In genomic region chr12:57605308-57606015, GRCh38 we compare ENCODE assay signal across 8 cellular contexts. TPM values are rescaled to one million over a fixed set of nuclear protein-coding genes. Genes with fewer than 3 reads are reported as not detected.
DNase-seq lines count a peak whose midpoint lies in the region; ATAC-seq and TF ChIP-seq lines count a peak whose summit lies in the region.

No MANE protein-coding gene starts in this region.

- H3K36me3 ChIP-seq in HUES6 (ENCODE audit: control insufficient read depth, insufficient read depth, low read length) (peaks cover 29% of the 10 kb centered on the region), muscle layer of duodenum (ENCODE audit: control insufficient read depth in 1 of 2, insufficient read depth in 2 of 2, low read length in 2 of 2) (peaks cover 20 to 39% of the 10 kb centered on the region in 2 donors)

- H3K27me3 Mint-ChIP-seq in central memory CD8-positive, alpha-beta T cell, result no peaks in the 10 kb centered on the region

- H3K4me3 ChIP-seq in AG04450 (ENCODE audit: low read depth, low read length), result peak overlapping the region; percentile 75
- H3K4me3 ChIP-seq in HUES6 (ENCODE audit: low read depth, low read length), result peak overlapping the region; percentile 86
- H3K4me3 ChIP-seq in muscle layer of duodenum (ENCODE audit: low read depth in 1 of 2, low read length in 2 of 2), result peak overlapping the region; percentile 64 to 86

- peaks cover 41% of the 10 kb centered on the region for H3K4me1 Mint-ChIP-seq in central memory CD8-positive, alpha-beta T cell

- peaks cover 20% of the 10 kb centered on the region for H3K36me3 Mint-ChIP-seq in central memory CD8-positive, alpha-beta T cell (ENCODE audit: insufficient read depth)

- CTCF ChIA-PET in AG04450 (lab: Charles Lee), result interaction anchor here (2.7 kb wide), 1 partner anchor 23 kb away, joined by 17 read pairs; no protein-coding TSS in a partner anchor

- no peak for ATAC-seq in central memory CD8-positive, alpha-beta T cell (replicated peaks; ENCODE audit: extremely low read depth, poor library complexity, severe bottlenecking)
- ATAC-seq in GM19467 (IDR thresholded peaks at IDR 0.05; ENCODE audit: unreplicated experiment) (no peak), GM21381 (IDR thresholded peaks at IDR 0.05; ENCODE audit: unreplicated experiment) (no peak), HG03521 (IDR thresholded peaks at IDR 0.05; ENCODE audit: unreplicated experiment) (no peak), GM18873 (IDR thresholded peaks at IDR 0.05; ENCODE audit: low FRiP score, unreplicated experiment) (no peak)

- H3K27ac Mint-ChIP-seq in central memory CD8-positive, alpha-beta T cell (ENCODE audit: low read depth), result peak overlapping the region; percentile 48

- H3K27ac ChIP-seq in AG04450 (ENCODE audit: low read depth, low read length), result no peak overlapping the region
- H3K27ac ChIP-seq in HUES6 (ENCODE audit: low read depth, low read length), result no peak overlapping the region
- H3K27ac ChIP-seq in muscle layer of duodenum (ENCODE audit: low read length), result peak overlapping the region; percentile 16

- H3K9me3 Mint-ChIP-seq in central memory CD8-positive, alpha-beta T cell, result no peaks in the 10 kb centered on the region

- H3K9me3 ChIP-seq in AG04450 (ENCODE audit: control insufficient read depth, insufficient read depth, low read length), result no peaks in the 10 kb centered on the region; the same call in 1 of the 2 replicates
- no peaks in the 10 kb centered on the region for H3K9me3 ChIP-seq in HUES6 (ENCODE audit: control insufficient read depth, insufficient read depth, low read depth, low read length)
- H3K9me3 ChIP-seq in muscle layer of duodenum (ENCODE audit: control insufficient read depth in 1 of 2, low read length in 2 of 2), result no peaks in the 10 kb centered on the region

- no peak for TF ChIP-seq CTCF in AG04450 (IDR thresholded peaks at IDR 0.05; ENCODE audit: low read depth, low read length)

- H3K4me1 ChIP-seq in HUES6 (ENCODE audit: control insufficient read depth, insufficient read depth, low read length) (peaks cover 20% of the 10 kb centered on the region), muscle layer of duodenum (ENCODE audit: control insufficient read depth in 1 of 2, insufficient read depth in 2 of 2, low read length in 2 of 2) (peaks cover 9 to 43% of the 10 kb centered on the region in 2 donors)

- no peak for DNase-seq in AG04450 (ENCODE audit: low read depth, low spot score)
- DNase-seq in central memory CD8-positive, alpha-beta T cell (ENCODE audit: low spot score in 2 of 2), result no peak

- H3K9ac ChIP-seq in HUES6 (ENCODE audit: low read length), result no peak overlapping the region

- POLR2A ChIA-PET in AG04450 (lab: Yijun Ruan, JAX), result interaction anchor here (0.5 kb wide), 2 partner anchors 77 to 498 kb away, joined by 3 read pairs; no protein-coding TSS in a partner anchor

- H3K27me3 ChIP-seq in AG04450 (ENCODE audit: control insufficient read depth, insufficient read depth, low read length) (no peaks in the 10 kb centered on the region), HUES6 (ENCODE audit: control insufficient read depth, insufficient read depth, low read length) (peaks cover 2% of the 10 kb centered on the region; the same call in 1 of the 2 replicates), muscle layer of duodenum (ENCODE audit: low read depth, low read length) (no peaks in the 10 kb centered on the region)

- peak overlapping the region; percentile 79 for H3K4me3 Mint-ChIP-seq in central memory CD8-positive, alpha-beta T cell

RNA-seq across cellular contexts. Expression of gene DTX3, which starts 0.8 kb away (rescaled TPM):
- polyA plus RNA-seq in AG04450 (2011; rRNA removed), result 24.8 and 32.0 TPM in 2 replicates
- 23.5 and 30.2 TPM in 2 replicates for polyA minus RNA-seq in AG04450 (2011; rRNA and poly(A)+ RNA removed)

RNA-seq across cellular contexts. Expression of gene ARHGEF25, which starts 5.8 kb away (rescaled TPM):
- 23.4 and 26.0 TPM in 2 replicates for polyA plus RNA-seq in AG04450 (2011; rRNA removed)
- 18.3 and 21.9 TPM in 2 replicates for polyA minus RNA-seq in AG04450 (2011; rRNA and poly(A)+ RNA removed)

RNA-seq across cellular contexts. Expression of gene PIP4K2C, which starts 14.5 kb away (rescaled TPM):
- 29.7 and 33.1 TPM in 2 replicates for polyA plus RNA-seq in AG04450 (2011; rRNA removed)
- 18.2 and 19.4 TPM in 2 replicates for polyA minus RNA-seq in AG04450 (2011; rRNA and poly(A)+ RNA removed)

RNA-seq across cellular contexts. Expression of gene B4GALNT1, which starts 27.5 kb away (rescaled TPM):
- polyA plus RNA-seq in AG04450 (2011; rRNA removed), result 1.8 and 2.5 TPM in 2 replicates
- polyA minus RNA-seq in AG04450 (2011; rRNA and poly(A)+ RNA removed), result 1.9 and 2.1 TPM in 2 replicates

RNA-seq across cellular contexts. Expression of gene KIF5A, which starts 55.6 kb away (rescaled TPM):
- polyA plus RNA-seq in AG04450 (2011; rRNA removed), result 0.38 and 0.45 TPM in 2 replicates
- polyA minus RNA-seq in AG04450 (2011; rRNA and poly(A)+ RNA removed), result 0.52 and 0.97 TPM in 2 replicates
